In genomic region chr14:22819191-22819988, GRCh38 we compare ENCODE assay signal across 6 cellular contexts. TPM values are rescaled to one million over a fixed set of nuclear protein-coding genes. Genes with fewer than 3 reads are reported as not detected.
DNase-seq lines count a peak whose midpoint lies in the region; ATAC-seq and TF ChIP-seq lines count a peak whose summit lies in the region.

No MANE protein-coding gene starts in this region.

- DNase-seq in H9: peak; percentile 81
- DNase-seq in activated naive CD8-positive, alpha-beta T cell treated with anti-CD3 and anti-CD28 coated beads, Interleukin-2, amount 50 U/mL, for 24 hours: no peak
- DNase-seq in midbrain (lab: John Stamatoyannopoulos, UW): peak; percentile 13
- no peak for DNase-seq in NCI-H1930 (lab: John Stamatoyannopoulos, UW)
- DNase-seq in RWPE1 (ENCODE audit: low spot score): no peak
- no peak for DNase-seq in WERI-Rb-1

- no peaks in the 10 kb centered on the region; a peak in 1 of 7 replicates for H3K36me3 Mint-ChIP-seq in H9 (ENCODE audit: insufficient read depth in 1 of 3, low read depth in 3 of 3)
- no peaks in the 10 kb centered on the region for H3K36me3 Mint-ChIP-seq in activated naive CD8-positive, alpha-beta T cell treated with anti-CD3 and anti-CD28 coated beads, Interleukin-2, amount 50 U/mL, for 24 hours (ENCODE audit: low read depth)

- WGBS in H9 (ENCODE audit: extremely low coverage, insufficient read length, low lambda C conversion rate): no CpG with 5 or more reads among the region's 9 CpGs

- H3K4me2 ChIP-seq in H9 (ENCODE audit: insufficient read depth, insufficient read length, low read length): peak overlapping the region; percentile 57

- CTCF ChIA-PET in RWPE1 (lab: Yijun Ruan, JAX): interaction anchor here (0.5 to 3.3 kb wide), 3 partner anchors 33 to 259 kb away, joined by 3 to 14 read pairs (median 3); no protein-coding TSS in a partner anchor

- no peak overlapping the region for H3K9ac ChIP-seq in H9 (ENCODE audit: extremely low read depth, insufficient read length, low read length)

- no peaks in the 10 kb centered on the region for H4K20me1 ChIP-seq in H9 (ENCODE audit: control insufficient read depth, insufficient read depth, insufficient read length)

- no peaks in the 10 kb centered on the region for H3K79me1 ChIP-seq in H9 (ENCODE audit: insufficient read depth, low read depth, low read length, poor library complexity, severe bottlenecking)

- H2AFZ ChIP-seq in H9 (ENCODE audit: low read length): no peak overlapping the region

- no peak overlapping the region for H3K4ac ChIP-seq in H9 (ENCODE audit: low read depth, low read length)

- no peak overlapping the region for H3K56ac ChIP-seq in H9 (ENCODE audit: insufficient read length, low read depth, low read length)

- H3K14ac ChIP-seq in H9 (ENCODE audit: insufficient read depth, low read length): peak overlapping the region; percentile 21; the same call in 1 of the 2 replicates

- TF ChIP-seq CTCF in H9 (conservative IDR thresholded peaks at IDR 0.05): no peak
- TF ChIP-seq CTCF in RWPE1 (conservative IDR thresholded peaks at IDR 0.05; ENCODE audit: low read depth): no peak
- TF ChIP-seq CTCF in WERI-Rb-1 (IDR thresholded peaks at IDR 0.05; ENCODE audit: low read depth, low read length): no peak

- H3K4me1 ChIP-seq in H9 (ENCODE audit: insufficient read depth, low read length): peaks cover 20% of the 10 kb centered on the region

- H4K8ac ChIP-seq in H9 (replicated peaks; ENCODE audit: insufficient read length, low read depth, low read length): no peak overlapping the region

- H3K9me3 ChIP-seq in H9 (ENCODE audit: control insufficient read depth, low read depth, low read length): no peaks in the 10 kb centered on the region
- H3K9me3 ChIP-seq in WERI-Rb-1 (ENCODE audit: severe bottlenecking): no peaks in the 10 kb centered on the region

- peak overlapping the region; percentile 36 to 53; a peak in 4 of 5 replicates for H3K4me3 Mint-ChIP-seq in H9
- no peak overlapping the region for H3K4me3 Mint-ChIP-seq in activated naive CD8-positive, alpha-beta T cell treated with anti-CD3 and anti-CD28 coated beads, Interleukin-2, amount 50 U/mL, for 24 hours

- H3K27ac ChIP-seq in H9 (ENCODE audit: insufficient read length, low read depth, low read length): no peak overlapping the region
- H3K27ac ChIP-seq in RWPE1: no peak overlapping the region
- H3K27ac ChIP-seq in WERI-Rb-1: no peak overlapping the region

- no peaks in the 10 kb centered on the region for H3K36me3 ChIP-seq in WERI-Rb-1

- H2BK20ac ChIP-seq in H9 (ENCODE audit: low read depth, low read length, poor library complexity, severe bottlenecking): no peak overlapping the region

- no peak overlapping the region for H3K23ac ChIP-seq in H9 (ENCODE audit: insufficient read length, low read depth, low read length)

- peak; percentile 47 for ATAC-seq in activated naive CD8-positive, alpha-beta T cell treated with anti-CD3 and anti-CD28 coated beads, Interleukin-2, amount 50 U/mL, for 24 hours

- H2BK5ac ChIP-seq in H9 (ENCODE audit: insufficient read length, low read length): no peak overlapping the region

- no peak overlapping the region for H3T11ph ChIP-seq in H9 (ENCODE audit: low read length)

- peaks cover 9% of the 10 kb centered on the region for H3K23me2 ChIP-seq in H9 (ENCODE audit: insufficient read length, low read depth, low read length, poor library complexity, severe bottlenecking)

- H2AK5ac ChIP-seq in H9 (ENCODE audit: insufficient read length, low read length): no peak overlapping the region

- no peak overlapping the region for H4K91ac ChIP-seq in H9 (ENCODE audit: insufficient read length, low read depth, low read length)

- no peak overlapping the region for H3K4me3 ChIP-seq in WERI-Rb-1 (ENCODE audit: low read depth, low read length)

- no peak overlapping the region for H4K5ac ChIP-seq in H9 (ENCODE audit: insufficient read length, low read depth, low read length)

- peaks cover 4% of the 10 kb centered on the region for H3K27me3 Mint-ChIP-seq in H9 (ENCODE audit: low read depth)
- H3K27me3 Mint-ChIP-seq in activated naive CD8-positive, alpha-beta T cell treated with anti-CD3 and anti-CD28 coated beads, Interleukin-2, amount 50 U/mL, for 24 hours: peaks cover 10% of the 10 kb centered on the region

- H3K27me3 ChIP-seq in H9 (ENCODE audit: insufficient read depth, low read length) (no peaks in the 10 kb centered on the region), WERI-Rb-1 (ENCODE audit: insufficient read depth, low read depth, severe bottlenecking) (peaks cover 3% of the 10 kb centered on the region)

- H2BK15ac ChIP-seq in H9 (ENCODE audit: low read depth, low read length): no peak overlapping the region

- POLR2A ChIA-PET in RWPE1 (lab: Yijun Ruan, JAX; ENCODE audit: low non-redundant PET): interaction anchor here (0.7 kb wide), 2 partner anchors 34 to 162 kb away, joined by 3 to 7 read pairs; no protein-coding TSS in a partner anchor

- no peak overlapping the region for H2BK12ac ChIP-seq in H9 (ENCODE audit: insufficient read length, low read depth, low read length)

- H3K4me1 Mint-ChIP-seq in H9: peaks cover 53 to 62% of the 10 kb centered on the region in 2 experiments
- H3K4me1 Mint-ChIP-seq in activated naive CD8-positive, alpha-beta T cell treated with anti-CD3 and anti-CD28 coated beads, Interleukin-2, amount 50 U/mL, for 24 hours: peaks cover 19% of the 10 kb centered on the region

- H3K9me3 Mint-ChIP-seq in H9: no peaks in the 10 kb centered on the region; a peak in 1 of 5 replicates
- H3K9me3 Mint-ChIP-seq in activated naive CD8-positive, alpha-beta T cell treated with anti-CD3 and anti-CD28 coated beads, Interleukin-2, amount 50 U/mL, for 24 hours: no peaks in the 10 kb centered on the region

- no peak overlapping the region for H2BK120ac ChIP-seq in H9 (ENCODE audit: low read depth, low read length, poor library complexity, severe bottlenecking)

- H3K27ac Mint-ChIP-seq in H9: peak overlapping the region; percentile 40 to 59 (median 55); a peak in 3 of 7 replicates
- no peak overlapping the region for H3K27ac Mint-ChIP-seq in activated naive CD8-positive, alpha-beta T cell treated with anti-CD3 and anti-CD28 coated beads, Interleukin-2, amount 50 U/mL, for 24 hours

- no peaks in the 10 kb centered on the region for H3K79me2 ChIP-seq in H9 (ENCODE audit: insufficient read depth, low read length)

- H3K18ac ChIP-seq in H9 (ENCODE audit: insufficient read length, low read depth, low read length): no peak overlapping the region

RNA-seq across cellular contexts. Expression of gene SLC7A7, which starts 4.2 kb away (rescaled TPM):
- 2.5 and 3.1 TPM in 2 replicates for total RNA-seq in H9 (2021)

RNA-seq across cellular contexts. Expression of gene MRPL52, which starts 10.3 kb away (rescaled TPM):
- total RNA-seq in H9 (2021): 174 and 190 TPM in 2 replicates

RNA-seq across cellular contexts. Expression of gene MMP14, which starts 17.0 kb away (rescaled TPM):
- 56.5 and 60.3 TPM in 2 replicates for total RNA-seq in H9 (2021)

RNA-seq across cellular contexts. Expression of gene LRP10, which starts 52.1 kb away (rescaled TPM):
- total RNA-seq in H9 (2021): 12.7 and 13.3 TPM in 2 replicates

RNA-seq across cellular contexts. Expression of gene OXA1L, which starts 52.9 kb away (rescaled TPM):
- total RNA-seq in H9 (2021): 115 and 128 TPM in 2 replicates

Comparison
In these comparisons a context has a peak if more than half of its experiments do, and no peak if none do; other contexts are left out.
1. DNase-seq: peak in H9 (single experiment) and midbrain (single experiment); none in activated naive CD8-positive, alpha-beta T cell treated with anti-CD3 and anti-CD28 coated beads, Interleukin-2, amount 50 U/mL, for 24 hours (single experiment), NCI-H1930 (0 of 2), RWPE1 (single experiment) and WERI-Rb-1 (single experiment).